13 cellular contexts compared by ENCODE assay signal in the genomic region with DNA sequence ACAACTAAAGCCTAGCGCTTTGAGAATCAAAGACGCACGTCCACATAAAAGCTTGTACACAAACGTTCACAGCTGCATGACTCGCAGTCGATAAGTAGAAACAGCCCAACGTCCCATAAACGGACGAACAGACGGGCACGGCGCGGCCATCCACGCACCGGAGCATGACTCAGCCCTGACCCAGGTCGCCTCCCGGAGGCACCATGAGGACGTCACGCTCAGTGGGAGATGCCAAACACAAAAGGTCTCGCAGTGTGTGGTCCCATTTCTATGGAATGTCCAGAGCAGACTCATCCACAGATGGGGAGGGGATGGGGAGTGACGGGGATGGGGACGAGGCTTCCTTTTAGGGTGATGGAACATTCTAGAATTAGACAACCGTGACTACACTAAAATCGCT. TPM values are rescaled to one million over a fixed set of nuclear protein-coding genes. Genes with fewer than 3 reads are reported as not detected.
DNase-seq lines count a peak whose midpoint lies in the region; ATAC-seq and TF ChIP-seq lines count a peak whose summit lies in the region.
"Had no signal": no experiment of that assay in that cellular context is flagged by ENCODE, and none has a peak within 500 bp of the region (broad histone marks: within the 10 kb centered on the region; RNA-seq: fewer than 3 reads in every experiment).

No MANE protein-coding gene starts in this region.

- DNase-seq in NCI-H460 (ENCODE audit: extremely low read depth, low read depth) (peak; percentile 51), nephron progenitor cell (no peak), NCI-H1417 (lab: John Stamatoyannopoulos, UW) (no peak), DMS153 treated with DMSO at 0.1 percent for 48 hours (lab: John Stamatoyannopoulos, UW; ENCODE audit: unreplicated experiment) (no peak), OCI-M2 (lab: John Stamatoyannopoulos, UW; ENCODE audit: unreplicated experiment) (no peak)
- DNase-seq: KBM-7; naive thymus-derived CD8-positive, alpha-beta T cell; NCI-H2081; stimulated activated CD4-positive, alpha-beta T cell treated with anti-CD3 and anti-CD28 coated beads, Interleukin-15, amount 100 ng/mL, for 24 hours had no signal

- H3K27ac ChIP-seq in BLaER1 (peak overlapping the region; percentile 79), cingulate gyrus (ENCODE audit: low read depth, low read length) (peak overlapping the region; percentile 95)

- peaks cover 8% of the 10 kb centered on the region for H3K4me1 Mint-ChIP-seq in nephron progenitor cell

- H4K20me1 ChIP-seq in BLaER1, result peaks cover 40% of the 10 kb centered on the region

- H3K4me1 ChIP-seq in BLaER1, result peaks cover 48% of the 10 kb centered on the region

- TF ChIP-seq CTCF in nephron progenitor cell (IDR thresholded peaks at IDR 0.05), result no peak

- no peaks in the 10 kb centered on the region for H3K27me3 ChIP-seq in BLaER1

- ATAC-seq in GM21360 (IDR thresholded peaks at IDR 0.05; ENCODE audit: unreplicated experiment), result no peak
- ATAC-seq: naive thymus-derived CD8-positive, alpha-beta T cell had no signal

- H3K36me3 ChIP-seq in BLaER1, result peaks cover 84% of the 10 kb centered on the region

- no peak overlapping the region for H3K4me3 Mint-ChIP-seq in nephron progenitor cell
- H3K4me3 Mint-ChIP-seq: naive thymus-derived CD8-positive, alpha-beta T cell had no signal

- peaks cover 40% of the 10 kb centered on the region for H3K36me3 Mint-ChIP-seq in nephron progenitor cell (ENCODE audit: low read depth)

- H3K27me3 Mint-ChIP-seq in nephron progenitor cell (ENCODE audit: low read depth, poor library complexity), result no peaks in the 10 kb centered on the region
- H3K27me3 Mint-ChIP-seq: naive thymus-derived CD8-positive, alpha-beta T cell had no signal

- peak overlapping the region; percentile 41 for H3K4me3 ChIP-seq in BLaER1

- H3K4me2 ChIP-seq in BLaER1, result peak overlapping the region; percentile 89

- no peaks in the 10 kb centered on the region for H3K9me3 Mint-ChIP-seq in nephron progenitor cell
- H3K9me3 Mint-ChIP-seq: naive thymus-derived CD8-positive, alpha-beta T cell had no signal

- no peaks in the 10 kb centered on the region for H3K9me3 ChIP-seq in BLaER1

- peak overlapping the region; percentile 89 for H3K27ac Mint-ChIP-seq in nephron progenitor cell

- peak overlapping the region; percentile 67 for H3K9ac ChIP-seq in BLaER1

RNA-seq across cellular contexts. Expression of gene POLRMT, which starts 9.4 kb away (rescaled TPM):
- total RNA-seq in NCI-H460 (2014; rRNA removed; shearing (Covaris generic)), result 25.0 and 29.9 TPM in 2 replicates
- polyA plus RNA-seq in NCI-H460 (2014; cell fraction: nucleus; rRNA removed), result 172 and 227 TPM in 2 replicates

RNA-seq across cellular contexts. Expression of gene FGF22, which starts 15.7 kb away (rescaled TPM):
- not detected in 2 replicates for total RNA-seq in NCI-H460 (2014; rRNA removed; shearing (Covaris generic))
- 0.85 and 1.3 TPM in 2 replicates for polyA plus RNA-seq in NCI-H460 (2014; cell fraction: nucleus; rRNA removed)
- total RNA-seq: epithelial cell of proximal tubule had no signal
- polyA plus RNA-seq: naive thymus-derived CD8-positive, alpha-beta T cell had no signal

RNA-seq across cellular contexts. Expression of gene HCN2, which starts 34.3 kb away (rescaled TPM):
- 0.45 and 0.63 TPM in 2 replicates for total RNA-seq in NCI-H460 (2014; rRNA removed; shearing (Covaris generic))
- polyA plus RNA-seq in NCI-H460 (2014; cell fraction: nucleus; rRNA removed), result 0.33 and 0.42 TPM in 2 replicates
- total RNA-seq: epithelial cell of proximal tubule had no signal

RNA-seq across cellular contexts. Expression of gene RNF126, which starts 39.0 kb away (rescaled TPM):
- 27.0 and 33.5 TPM in 2 replicates for total RNA-seq in NCI-H460 (2014; rRNA removed; shearing (Covaris generic))
- polyA plus RNA-seq in NCI-H460 (2014; cell fraction: nucleus; rRNA removed), result 72.7 and 84.5 TPM in 2 replicates

RNA-seq across cellular contexts. Expression of gene BSG, which starts 51.6 kb away (rescaled TPM):
- total RNA-seq in NCI-H460 (2014; rRNA removed; shearing (Covaris generic)), result 614 and 702 TPM in 2 replicates
- polyA plus RNA-seq in NCI-H460 (2014; cell fraction: nucleus; rRNA removed), result 681 and 721 TPM in 2 replicates
